ENCODE assay signal across 9 cellular contexts in genomic region chr19:13152356-13152853, GRCh38. TPM values are rescaled to one million over a fixed set of nuclear protein-coding genes. Genes with fewer than 3 reads are reported as not detected.
DNase-seq lines count a peak whose midpoint lies in the region; ATAC-seq and TF ChIP-seq lines count a peak whose summit lies in the region.
"Had no signal": no experiment of that assay in that cellular context is flagged by ENCODE, and none has a peak within 500 bp of the region (broad histone marks: within the 10 kb centered on the region; RNA-seq: fewer than 3 reads in every experiment).

No MANE protein-coding gene starts in this region.

- peaks cover 50% of the 10 kb centered on the region for H3K4me1 Mint-ChIP-seq in activated B cell treated with CpG ODN at 0.5 μM for 24 hours

- intact Hi-C loops in activated B cell treated with CpG ODN at 0.5 μM for 24 hours (cut with micrococcal nuclease) (loop anchor here (1.0 to 10.0 kb wide), 5 partner anchors 215 to 985 kb away; partner anchors contain the start of genes ASF1B, CALR and RFX1), left cardiac atrium (cut with DNase I) (loop anchor here in 1 of 2 donors (5.0 to 10.0 kb wide), 3 partner anchors 50 to 692 kb away; partner anchors contain the start of gene LYL1)

- TF ChIP-seq CTCF in activated B cell treated with CpG ODN at 0.5 μM for 24 hours (IDR thresholded peaks at IDR 0.05) = no peak

- H3K4me2 ChIP-seq in skeletal muscle satellite cell (ENCODE audit: low read length) = peak overlapping the region; percentile 99

- POLR2A ChIA-PET in activated B cell treated with CpG ODN at 0.5 μM for 24 hours (lab: Charles Lee) = interaction anchor here (0.6 to 5.0 kb wide), 40 partner anchors 9 to 1267 kb away, joined by 3 to 258 read pairs (median 6); partner anchors contain the start of genes DDX39A, FARSA, GADD45GIP1 and JUNB

- DNase-seq in activated B cell treated with CpG ODN at 0.5 μM for 24 hours = no peak
- DNase-seq in left cardiac atrium = no peak
- no peak for DNase-seq in NCI-H2029 (lab: John Stamatoyannopoulos, UW)
- DNase-seq in MV-4-11 (lab: John Stamatoyannopoulos, UW) = no peak
- DNase-seq in NCI-H2196 (lab: John Stamatoyannopoulos, UW; ENCODE audit: unreplicated experiment) = no peak

- CTCF ChIA-PET in activated B cell treated with CpG ODN at 0.5 μM for 24 hours (lab: Charles Lee) = interaction anchor here (0.6 to 1.9 kb wide), 12 partner anchors 15 to 437 kb away, joined by 3 to 23 read pairs (median 4); partner anchors contain the start of gene NACC1

- no peaks in the 10 kb centered on the region for H3K27me3 ChIP-seq in skeletal muscle satellite cell (ENCODE audit: control insufficient read depth, insufficient read depth, low read length)

- ATAC-seq in HG02642 (IDR thresholded peaks at IDR 0.05; ENCODE audit: poor library complexity, unreplicated experiment) (peak; percentile 12), activated B cell treated with CpG ODN at 0.5 μM for 24 hours (ENCODE audit: low read depth) (peak; percentile 15), left cardiac atrium (peak; percentile 0)

- no peaks in the 10 kb centered on the region for H3K9me3 ChIP-seq in skeletal muscle satellite cell (replicated peaks; ENCODE audit: low read length)

- H3K4me1 ChIP-seq in skeletal muscle satellite cell (ENCODE audit: control insufficient read depth, insufficient read depth, low read length) = peaks cover 27% of the 10 kb centered on the region

- no peaks in the 10 kb centered on the region for H3K9me3 Mint-ChIP-seq in activated B cell treated with CpG ODN at 0.5 μM for 24 hours

- no peaks in the 10 kb centered on the region for H3K27me3 Mint-ChIP-seq in activated B cell treated with CpG ODN at 0.5 μM for 24 hours

- peak overlapping the region; percentile 80 for H3K4me3 ChIP-seq in GM08714 (ENCODE audit: low read length)
- H3K4me3 ChIP-seq in skeletal muscle satellite cell (ENCODE audit: low read length) = peak overlapping the region; percentile 89

- peaks cover 17% of the 10 kb centered on the region for H3K36me3 ChIP-seq in skeletal muscle satellite cell (ENCODE audit: insufficient read depth, low read length)

- H3K27ac Mint-ChIP-seq in activated B cell treated with CpG ODN at 0.5 μM for 24 hours = peak overlapping the region; percentile 99

- H3K9ac ChIP-seq in skeletal muscle satellite cell (ENCODE audit: low read depth, low read length) = peak overlapping the region; percentile 100

- peak overlapping the region; percentile 99 for H3K4me3 Mint-ChIP-seq in activated B cell treated with CpG ODN at 0.5 μM for 24 hours

- H3K36me3 Mint-ChIP-seq in activated B cell treated with CpG ODN at 0.5 μM for 24 hours (ENCODE audit: low read depth) = peaks cover 42% of the 10 kb centered on the region

RNA-seq across cellular contexts. Expression of gene IER2, which starts 2.2 kb away (rescaled TPM):
- total RNA-seq in activated B cell treated with CpG ODN at 0.5 μM for 24 hours (116 and 119 TPM in 2 replicates), left cardiac atrium (10 to 100 TPM; 36.9 to 61.3 TPM)
- total RNA-seq in skeletal muscle satellite cell (2012; rRNA removed) = 17.2 and 21.0 TPM in 2 replicates

RNA-seq across cellular contexts. Expression of gene STX10, which starts 2.2 kb away (rescaled TPM):
- 41.7 and 43.6 TPM in 2 replicates for total RNA-seq in activated B cell treated with CpG ODN at 0.5 μM for 24 hours
- total RNA-seq in left cardiac atrium = 10 to 100 TPM; 30.0 to 36.1 TPM
- total RNA-seq in skeletal muscle satellite cell (2012; rRNA removed) = 67.5 and 72.2 TPM in 2 replicates

RNA-seq across cellular contexts. Expression of gene NACC1, which starts 34.3 kb away (rescaled TPM):
- total RNA-seq in activated B cell treated with CpG ODN at 0.5 μM for 24 hours (62.1 and 68.8 TPM in 2 replicates), left cardiac atrium (10 to 100 TPM; 34.9 to 47.8 TPM)
- total RNA-seq in skeletal muscle satellite cell (2012; rRNA removed) = 84.7 and 112 TPM in 2 replicates

RNA-seq across cellular contexts. Expression of gene TRMT1, which starts 35.9 kb away (rescaled TPM):
- 111 and 113 TPM in 2 replicates for total RNA-seq in activated B cell treated with CpG ODN at 0.5 μM for 24 hours
- total RNA-seq in left cardiac atrium = 10 to 100 TPM; 18.4 to 20.9 TPM
- 40.4 and 49.2 TPM in 2 replicates for total RNA-seq in skeletal muscle satellite cell (2012; rRNA removed)

RNA-seq across cellular contexts. Expression of gene LYL1, which starts 49.7 kb away (rescaled TPM):
- 67.1 and 74.8 TPM in 2 replicates for total RNA-seq in activated B cell treated with CpG ODN at 0.5 μM for 24 hours
- 1 to 10 TPM; 7.5 to 9.0 TPM for total RNA-seq in left cardiac atrium
- 1.0 and 1.1 TPM in 2 replicates for total RNA-seq in skeletal muscle satellite cell (2012; rRNA removed)
- total RNA-seq: LHCN-M2 had no signal
